ENCODE assay signal across 11 cellular contexts in the genomic region with DNA sequence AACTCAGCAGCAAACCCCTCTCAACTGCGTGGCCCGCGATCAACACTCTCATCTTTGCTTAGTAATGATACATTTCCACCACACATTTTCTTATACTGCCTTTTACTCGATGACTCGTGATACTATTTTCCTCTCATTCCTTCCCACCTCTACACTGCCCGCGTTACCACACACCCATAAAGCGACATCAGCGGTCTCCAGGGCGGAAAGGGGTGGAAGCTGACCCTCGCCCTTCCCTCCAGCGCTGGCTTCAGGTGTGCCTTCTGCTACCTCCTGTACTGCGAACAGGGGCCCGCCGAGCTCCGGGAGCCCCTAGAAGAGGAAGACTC. TPM values are rescaled to one million over a fixed set of nuclear protein-coding genes. Genes with fewer than 3 reads are reported as not detected.
DNase-seq lines count a peak whose midpoint lies in the region; ATAC-seq and TF ChIP-seq lines count a peak whose summit lies in the region.
"Had no signal": no experiment of that assay in that cellular context is flagged by ENCODE, and none has a peak within 500 bp of the region (broad histone marks: within the 10 kb centered on the region; RNA-seq: fewer than 3 reads in every experiment).

No MANE protein-coding gene starts in this region.

- peaks cover 8% of the 10 kb centered on the region for H3K4me1 ChIP-seq in hepatocyte (ENCODE audit: insufficient read depth)

- H3K27me3 ChIP-seq in hepatocyte = peaks cover 77% of the 10 kb centered on the region

- H3K9me3 Mint-ChIP-seq in activated T-cell treated with anti-CD3 and anti-CD28 coated beads, Interleukin-2, amount 50 U/mL, for 72 hours = peaks cover 6% of the 10 kb centered on the region in 2 donors

- TF ChIP-seq CTCF in hepatocyte (IDR thresholded peaks at IDR 0.05; ENCODE audit: poor library complexity) (no peak), retinal pigment epithelial cell (conservative IDR thresholded peaks at IDR 0.05; ENCODE audit: low read depth, low read length) (no peak)

- peak overlapping the region in 1 of 2 donors; percentile 18 for H3K4me3 Mint-ChIP-seq in activated T-cell treated with anti-CD3 and anti-CD28 coated beads, Interleukin-2, amount 50 U/mL, for 72 hours

- no peak overlapping the region for H3K9ac ChIP-seq in SK-N-MC (ENCODE audit: insufficient read length)

- peaks cover 3 to 9% of the 10 kb centered on the region in 2 donors for H3K36me3 Mint-ChIP-seq in activated T-cell treated with anti-CD3 and anti-CD28 coated beads, Interleukin-2, amount 50 U/mL, for 72 hours (ENCODE audit: insufficient read depth in 2 of 2)

- H4K20me1 ChIP-seq in hepatocyte (ENCODE audit: insufficient read depth, poor library complexity, severe bottlenecking) = no peaks in the 10 kb centered on the region

- H3K79me2 ChIP-seq in hepatocyte = no peaks in the 10 kb centered on the region

- peak overlapping the region; percentile 63 for H3K4me3 ChIP-seq in SK-N-MC
- H3K4me3 ChIP-seq in hepatocyte = no peak overlapping the region
- peak overlapping the region; percentile 47 for H3K4me3 ChIP-seq in retinal pigment epithelial cell (ENCODE audit: low read length)

- H2AFZ ChIP-seq in hepatocyte = no peak overlapping the region

- peaks cover 34% of the 10 kb centered on the region for H3K27me3 Mint-ChIP-seq in activated T-cell treated with anti-CD3 and anti-CD28 coated beads, Interleukin-2, amount 50 U/mL, for 72 hours (ENCODE audit: low read depth)

- H3K9me3 ChIP-seq in SK-N-MC (ENCODE audit: low read depth, low read length) (no peaks in the 10 kb centered on the region), hepatocyte (ENCODE audit: low read depth) (no peaks in the 10 kb centered on the region)

- peak overlapping the region; percentile 93 for H3K4me2 ChIP-seq in hepatocyte

- no peaks in the 10 kb centered on the region for H3K4me1 Mint-ChIP-seq in activated T-cell treated with anti-CD3 and anti-CD28 coated beads, Interleukin-2, amount 50 U/mL, for 72 hours (ENCODE audit: low read depth)

- ATAC-seq in GM21423 (IDR thresholded peaks at IDR 0.05; ENCODE audit: unreplicated experiment) = peak; percentile 2
- ATAC-seq in activated T-cell treated with anti-CD3 and anti-CD28 coated beads, Interleukin-2, amount 50 U/mL, for 72 hours (replicated peaks in 1 of 2) = no peak
- ATAC-seq: HCT116 had no signal

- H3K36me3 ChIP-seq in SK-N-MC (ENCODE audit: insufficient read depth, low read length) (no peaks in the 10 kb centered on the region), hepatocyte (replicated peaks; ENCODE audit: insufficient read depth, low read depth) (no peaks in the 10 kb centered on the region)

- no peaks in the 10 kb centered on the region for H3K9me2 ChIP-seq in hepatocyte (replicated peaks; ENCODE audit: insufficient read depth)

- 4% methylated on average over 16 of the region's 16 CpGs for WGBS in hepatocyte (ENCODE audit: low lambda C conversion rate, missing lambda C conversion rate)

- H3K27ac ChIP-seq in SK-N-MC = no peak overlapping the region
- no peak overlapping the region for H3K27ac ChIP-seq in hepatocyte

- DNase-seq in SK-N-MC (ENCODE audit: low read depth, low spot score) (no peak), hepatocyte (ENCODE audit: low spot score) (no peak), retinal pigment epithelial cell (ENCODE audit: low read depth) (no peak), islet precursor cell (no peak), epidermal melanocyte (ENCODE audit: insufficient read length, low spot score) (no peak)
- DNase-seq in activated CD4-positive, alpha-beta T cell treated with anti-CD3 and anti-CD28 coated beads for 1 hour = no peak
- DNase-seq in activated T-cell treated with anti-CD3 and anti-CD28 coated beads, Interleukin-2, amount 50 U/mL, for 72 hours = no peak
- DNase-seq: effector memory CD4-positive, alpha-beta T cell had no signal

- H3K27ac Mint-ChIP-seq in activated T-cell treated with anti-CD3 and anti-CD28 coated beads, Interleukin-2, amount 50 U/mL, for 72 hours = no peak overlapping the region

RNA-seq across cellular contexts. Expression of gene NETO1, which starts 1.3 kb away (rescaled TPM):
- not detected in 2 replicates for total RNA-seq in hepatocyte
- polyA plus RNA-seq in hepatocyte = not detected in 2 replicates
- under 1 TPM in 1 of 2 donors, not detected in 1; 0.72 TPM for total RNA-seq in activated T-cell treated with anti-CD3 and anti-CD28 coated beads, Interleukin-2, amount 50 U/mL, for 72 hours
- total RNA-seq: OCI-LY7 had no signal
